In the genomic region with DNA sequence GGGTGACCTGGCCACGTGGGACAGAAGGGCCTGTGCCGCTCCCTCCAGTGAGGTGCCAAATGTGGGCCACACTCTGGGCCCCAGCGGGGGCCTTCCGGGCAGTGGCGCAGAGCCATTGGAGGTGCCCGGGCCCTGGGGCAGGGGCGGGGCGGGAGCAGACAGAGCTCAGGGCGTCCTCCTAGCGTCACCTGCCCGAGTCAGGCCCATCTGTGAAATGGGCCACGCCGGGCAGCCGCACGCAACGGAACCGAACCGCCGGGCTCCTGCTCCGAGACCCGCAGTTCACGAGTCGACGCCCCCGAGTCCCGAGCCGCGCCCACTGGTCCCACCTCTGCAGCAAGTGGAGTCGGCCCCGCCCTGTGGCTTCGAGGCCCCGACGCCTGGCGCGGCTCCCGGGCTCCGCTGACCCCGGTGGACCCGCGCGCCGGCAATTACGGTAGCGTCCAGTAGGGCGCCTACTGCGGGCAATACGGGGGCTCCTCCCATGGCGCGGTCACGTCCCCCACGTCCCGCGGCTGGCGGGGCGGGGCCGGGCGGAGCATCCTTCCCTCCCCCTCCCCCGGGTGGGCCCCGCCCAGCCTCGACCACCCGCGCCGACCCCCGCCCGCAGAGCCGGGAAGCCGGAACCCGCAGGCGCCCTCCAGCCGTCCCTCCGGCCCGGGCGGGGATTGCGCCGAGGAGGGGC, we compare ENCODE assay signal across 1 cellular context.
TF ChIP-seq lines count a peak whose summit lies in the region.

No MANE protein-coding gene starts in this region.

TF ChIP-seq in K562, 482 proteins besides CTCF, POLR2A, EP300 and RAD21 (continued from another document and continues in another):
- TF ChIP-seq ZBTB5 (IDR thresholded peaks at IDR 0.05) (no peak), ZNF644 (tag; IDR thresholded peaks at IDR 0.05; ENCODE audit: low read depth) (no peak), MCM7 (IDR thresholded peaks at IDR 0.05) (no peak), PBX2 (CRISPR knock-in tag; IDR thresholded peaks at IDR 0.05; ENCODE audit: low read depth) (no peak), PBX2 (tag; conservative IDR thresholded peaks at IDR 0.05; ENCODE audit: low read depth) (no peak), ZNF347 (CRISPR knock-in tag; IDR thresholded peaks at IDR 0.05; ENCODE audit: low read depth) (no peak), ZNF780A (CRISPR knock-in tag; IDR thresholded peaks at IDR 0.05) (no peak), SRSF1 (IDR thresholded peaks at IDR 0.05; ENCODE audit: low read depth, low read length) (no peak), ZNF639 (CRISPR knock-in tag; conservative IDR thresholded peaks at IDR 0.05 in 1 of 2, IDR thresholded peaks at IDR 0.05 in 1 of 2) (peak in 1 of 2 experiments; percentile 92; a peak in 2 of 4 replicates), ZNF584 (CRISPR knock-in tag; IDR thresholded peaks at IDR 0.05; ENCODE audit: low read depth) (no peak), HMG20B (CRISPR knock-in tag; IDR thresholded peaks at IDR 0.05) (no peak), ZNF146 (CRISPR knock-in tag; IDR thresholded peaks at IDR 0.05; ENCODE audit: unreplicated experiment) (no peak), GATAD2A (IDR thresholded peaks at IDR 0.05) (0 out of 2 replicates have a peak, but pooled peaks have one; percentile 17), HCFC1 (IDR thresholded peaks at IDR 0.05; ENCODE audit: low read depth, low read length) (peak; percentile 36), TEAD1 (CRISPR knock-in tag; IDR thresholded peaks at IDR 0.05) (0 out of 4 replicates have a peak, but pooled peaks of 1 of the 2 experiments have one; percentile 17), ZNF134 (CRISPR knock-in tag; conservative IDR thresholded peaks at IDR 0.05) (no peak), DPF2 (IDR thresholded peaks at IDR 0.05) (no peak), NRF1 (conservative IDR thresholded peaks at IDR 0.05 in 1 of 2, IDR thresholded peaks at IDR 0.05 in 1 of 2) (peak in 1 of 2 experiments; percentile 27; a peak in 2 of 4 replicates), MXD1 (CRISPR knock-in tag; IDR thresholded peaks at IDR 0.05; ENCODE audit: borderline replicate concordance, poor library complexity, severe bottlenecking) (no peak), KLF13 (tag; IDR thresholded peaks at IDR 0.05; ENCODE audit: borderline replicate concordance, low read depth) (no peak), GTF2B (IDR thresholded peaks at IDR 0.05; ENCODE audit: extremely low read depth, insufficient read length) (no peak), ZZZ3 (IDR thresholded peaks at IDR 0.05) (no peak), FUS (optimal IDR thresholded peaks at IDR 0.05; ENCODE audit: low read depth, low read length) (no peak), CREM (IDR thresholded peaks at IDR 0.05; ENCODE audit: low read depth) (peak; percentile 73), SPI1 (IDR thresholded peaks at IDR 0.05; ENCODE audit: borderline replicate concordance, low read depth, low read length) (no peak; the same call in 1 of the 2 replicates), U2AF1 (optimal IDR thresholded peaks at IDR 0.05; ENCODE audit: low read depth, low read length) (peak; percentile 50)
- TF ChIP-seq, protein P1, sequence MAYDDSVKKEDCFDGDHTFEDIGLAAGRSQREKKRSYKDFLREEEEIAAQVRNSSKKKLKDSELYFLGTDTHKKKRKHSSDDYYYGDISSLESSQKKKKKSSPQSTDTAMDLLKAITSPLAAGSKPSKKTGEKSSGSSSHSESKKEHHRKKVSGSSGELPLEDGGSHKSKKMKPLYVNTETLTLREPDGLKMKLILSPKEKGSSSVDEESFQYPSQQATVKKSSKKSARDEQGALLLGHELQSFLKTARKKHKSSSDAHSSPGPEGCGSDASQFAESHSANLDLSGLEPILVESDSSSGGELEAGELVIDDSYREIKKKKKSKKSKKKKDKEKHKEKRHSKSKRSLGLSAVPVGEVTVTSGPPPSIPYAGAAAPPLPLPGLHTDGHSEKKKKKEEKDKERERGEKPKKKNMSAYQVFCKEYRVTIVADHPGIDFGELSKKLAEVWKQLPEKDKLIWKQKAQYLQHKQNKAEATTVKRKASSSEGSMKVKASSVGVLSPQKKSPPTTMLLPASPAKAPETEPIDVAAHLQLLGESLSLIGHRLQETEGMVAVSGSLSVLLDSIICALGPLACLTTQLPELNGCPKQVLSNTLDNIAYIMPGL (CRISPR knock-in tag; IDR thresholded peaks at IDR 0.05), result peak; percentile 73; the same call in 1 of the 2 replicates
- TF ChIP-seq, protein P2, sequence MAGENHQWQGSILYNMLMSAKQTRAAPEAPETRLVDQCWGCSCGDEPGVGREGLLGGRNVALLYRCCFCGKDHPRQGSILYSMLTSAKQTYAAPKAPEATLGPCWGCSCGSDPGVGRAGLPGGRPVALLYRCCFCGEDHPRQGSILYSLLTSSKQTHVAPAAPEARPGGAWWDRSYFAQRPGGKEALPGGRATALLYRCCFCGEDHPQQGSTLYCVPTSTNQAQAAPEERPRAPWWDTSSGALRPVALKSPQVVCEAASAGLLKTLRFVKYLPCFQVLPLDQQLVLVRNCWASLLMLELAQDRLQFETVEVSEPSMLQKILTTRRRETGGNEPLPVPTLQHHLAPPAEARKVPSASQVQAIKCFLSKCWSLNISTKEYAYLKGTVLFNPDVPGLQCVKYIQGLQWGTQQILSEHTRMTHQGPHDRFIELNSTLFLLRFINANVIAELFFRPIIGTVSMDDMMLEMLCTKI (IDR thresholded peaks at IDR 0.05; ENCODE audit: partially characterized antibody), result no peak
- TF ChIP-seq, protein P3, sequence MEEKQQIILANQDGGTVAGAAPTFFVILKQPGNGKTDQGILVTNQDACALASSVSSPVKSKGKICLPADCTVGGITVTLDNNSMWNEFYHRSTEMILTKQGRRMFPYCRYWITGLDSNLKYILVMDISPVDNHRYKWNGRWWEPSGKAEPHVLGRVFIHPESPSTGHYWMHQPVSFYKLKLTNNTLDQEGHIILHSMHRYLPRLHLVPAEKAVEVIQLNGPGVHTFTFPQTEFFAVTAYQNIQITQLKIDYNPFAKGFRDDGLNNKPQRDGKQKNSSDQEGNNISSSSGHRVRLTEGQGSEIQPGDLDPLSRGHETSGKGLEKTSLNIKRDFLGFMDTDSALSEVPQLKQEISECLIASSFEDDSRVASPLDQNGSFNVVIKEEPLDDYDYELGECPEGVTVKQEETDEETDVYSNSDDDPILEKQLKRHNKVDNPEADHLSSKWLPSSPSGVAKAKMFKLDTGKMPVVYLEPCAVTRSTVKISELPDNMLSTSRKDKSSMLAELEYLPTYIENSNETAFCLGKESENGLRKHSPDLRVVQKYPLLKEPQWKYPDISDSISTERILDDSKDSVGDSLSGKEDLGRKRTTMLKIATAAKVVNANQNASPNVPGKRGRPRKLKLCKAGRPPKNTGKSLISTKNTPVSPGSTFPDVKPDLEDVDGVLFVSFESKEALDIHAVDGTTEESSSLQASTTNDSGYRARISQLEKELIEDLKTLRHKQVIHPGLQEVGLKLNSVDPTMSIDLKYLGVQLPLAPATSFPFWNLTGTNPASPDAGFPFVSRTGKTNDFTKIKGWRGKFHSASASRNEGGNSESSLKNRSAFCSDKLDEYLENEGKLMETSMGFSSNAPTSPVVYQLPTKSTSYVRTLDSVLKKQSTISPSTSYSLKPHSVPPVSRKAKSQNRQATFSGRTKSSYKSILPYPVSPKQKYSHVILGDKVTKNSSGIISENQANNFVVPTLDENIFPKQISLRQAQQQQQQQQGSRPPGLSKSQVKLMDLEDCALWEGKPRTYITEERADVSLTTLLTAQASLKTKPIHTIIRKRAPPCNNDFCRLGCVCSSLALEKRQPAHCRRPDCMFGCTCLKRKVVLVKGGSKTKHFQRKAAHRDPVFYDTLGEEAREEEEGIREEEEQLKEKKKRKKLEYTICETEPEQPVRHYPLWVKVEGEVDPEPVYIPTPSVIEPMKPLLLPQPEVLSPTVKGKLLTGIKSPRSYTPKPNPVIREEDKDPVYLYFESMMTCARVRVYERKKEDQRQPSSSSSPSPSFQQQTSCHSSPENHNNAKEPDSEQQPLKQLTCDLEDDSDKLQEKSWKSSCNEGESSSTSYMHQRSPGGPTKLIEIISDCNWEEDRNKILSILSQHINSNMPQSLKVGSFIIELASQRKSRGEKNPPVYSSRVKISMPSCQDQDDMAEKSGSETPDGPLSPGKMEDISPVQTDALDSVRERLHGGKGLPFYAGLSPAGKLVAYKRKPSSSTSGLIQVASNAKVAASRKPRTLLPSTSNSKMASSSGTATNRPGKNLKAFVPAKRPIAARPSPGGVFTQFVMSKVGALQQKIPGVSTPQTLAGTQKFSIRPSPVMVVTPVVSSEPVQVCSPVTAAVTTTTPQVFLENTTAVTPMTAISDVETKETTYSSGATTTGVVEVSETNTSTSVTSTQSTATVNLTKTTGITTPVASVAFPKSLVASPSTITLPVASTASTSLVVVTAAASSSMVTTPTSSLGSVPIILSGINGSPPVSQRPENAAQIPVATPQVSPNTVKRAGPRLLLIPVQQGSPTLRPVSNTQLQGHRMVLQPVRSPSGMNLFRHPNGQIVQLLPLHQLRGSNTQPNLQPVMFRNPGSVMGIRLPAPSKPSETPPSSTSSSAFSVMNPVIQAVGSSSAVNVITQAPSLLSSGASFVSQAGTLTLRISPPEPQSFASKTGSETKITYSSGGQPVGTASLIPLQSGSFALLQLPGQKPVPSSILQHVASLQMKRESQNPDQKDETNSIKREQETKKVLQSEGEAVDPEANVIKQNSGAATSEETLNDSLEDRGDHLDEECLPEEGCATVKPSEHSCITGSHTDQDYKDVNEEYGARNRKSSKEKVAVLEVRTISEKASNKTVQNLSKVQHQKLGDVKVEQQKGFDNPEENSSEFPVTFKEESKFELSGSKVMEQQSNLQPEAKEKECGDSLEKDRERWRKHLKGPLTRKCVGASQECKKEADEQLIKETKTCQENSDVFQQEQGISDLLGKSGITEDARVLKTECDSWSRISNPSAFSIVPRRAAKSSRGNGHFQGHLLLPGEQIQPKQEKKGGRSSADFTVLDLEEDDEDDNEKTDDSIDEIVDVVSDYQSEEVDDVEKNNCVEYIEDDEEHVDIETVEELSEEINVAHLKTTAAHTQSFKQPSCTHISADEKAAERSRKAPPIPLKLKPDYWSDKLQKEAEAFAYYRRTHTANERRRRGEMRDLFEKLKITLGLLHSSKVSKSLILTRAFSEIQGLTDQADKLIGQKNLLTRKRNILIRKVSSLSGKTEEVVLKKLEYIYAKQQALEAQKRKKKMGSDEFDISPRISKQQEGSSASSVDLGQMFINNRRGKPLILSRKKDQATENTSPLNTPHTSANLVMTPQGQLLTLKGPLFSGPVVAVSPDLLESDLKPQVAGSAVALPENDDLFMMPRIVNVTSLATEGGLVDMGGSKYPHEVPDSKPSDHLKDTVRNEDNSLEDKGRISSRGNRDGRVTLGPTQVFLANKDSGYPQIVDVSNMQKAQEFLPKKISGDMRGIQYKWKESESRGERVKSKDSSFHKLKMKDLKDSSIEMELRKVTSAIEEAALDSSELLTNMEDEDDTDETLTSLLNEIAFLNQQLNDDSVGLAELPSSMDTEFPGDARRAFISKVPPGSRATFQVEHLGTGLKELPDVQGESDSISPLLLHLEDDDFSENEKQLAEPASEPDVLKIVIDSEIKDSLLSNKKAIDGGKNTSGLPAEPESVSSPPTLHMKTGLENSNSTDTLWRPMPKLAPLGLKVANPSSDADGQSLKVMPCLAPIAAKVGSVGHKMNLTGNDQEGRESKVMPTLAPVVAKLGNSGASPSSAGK (IDR thresholded peaks at IDR 0.05), result peak; percentile 95
